1 cellular context compared by ENCODE assay signal in the genomic region with DNA sequence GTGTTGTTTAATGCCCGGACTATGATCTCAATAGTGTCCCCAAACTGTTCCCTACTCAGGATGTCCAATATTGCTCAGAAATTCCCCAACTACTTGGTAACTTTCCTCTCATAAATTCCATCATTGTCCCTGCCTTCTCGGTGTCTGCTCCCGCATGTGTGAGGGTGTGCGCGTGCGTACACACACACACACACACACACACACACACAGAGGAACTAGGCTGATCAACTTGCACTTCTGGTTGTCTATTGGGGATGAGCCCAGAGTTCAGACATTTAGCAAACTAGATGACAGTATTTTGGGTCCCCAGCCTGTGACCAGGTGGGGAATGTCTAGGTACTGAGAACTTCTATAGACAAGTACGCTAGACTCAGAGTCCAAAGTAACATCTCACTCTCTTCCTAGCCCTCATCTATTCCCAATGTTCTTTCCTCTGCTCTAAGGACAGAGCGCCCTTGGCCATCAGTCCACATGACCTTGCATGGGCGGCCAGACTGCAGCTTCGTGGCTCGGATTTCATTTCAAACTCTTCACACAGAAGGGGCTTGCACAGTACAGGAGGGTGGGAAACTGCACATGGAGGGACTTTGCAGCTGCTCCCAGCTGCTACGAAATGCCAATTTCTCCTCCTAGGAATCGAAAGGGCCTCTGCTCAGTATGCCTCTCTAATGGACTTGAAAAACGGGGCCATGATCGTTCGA.
TF ChIP-seq lines count a peak whose summit lies in the region.

No MANE protein-coding gene starts in this region.

TF ChIP-seq in K562, 482 proteins besides CTCF, POLR2A, EP300 and RAD21:
- TF ChIP-seq ESRRA (IDR thresholded peaks at IDR 0.05; ENCODE audit: borderline replicate concordance, low read depth) (peak; percentile 80), TGIF2 (CRISPR knock-in tag; IDR thresholded peaks at IDR 0.05) (no peak), NRF1 (conservative IDR thresholded peaks at IDR 0.05 in 1 of 2, IDR thresholded peaks at IDR 0.05 in 1 of 2) (0 out of 4 replicates have a peak, but pooled peaks of 1 of the 2 experiments have one; percentile 10)
